Comparison of ENCODE assay signal across 8 cellular contexts in the genomic region with DNA sequence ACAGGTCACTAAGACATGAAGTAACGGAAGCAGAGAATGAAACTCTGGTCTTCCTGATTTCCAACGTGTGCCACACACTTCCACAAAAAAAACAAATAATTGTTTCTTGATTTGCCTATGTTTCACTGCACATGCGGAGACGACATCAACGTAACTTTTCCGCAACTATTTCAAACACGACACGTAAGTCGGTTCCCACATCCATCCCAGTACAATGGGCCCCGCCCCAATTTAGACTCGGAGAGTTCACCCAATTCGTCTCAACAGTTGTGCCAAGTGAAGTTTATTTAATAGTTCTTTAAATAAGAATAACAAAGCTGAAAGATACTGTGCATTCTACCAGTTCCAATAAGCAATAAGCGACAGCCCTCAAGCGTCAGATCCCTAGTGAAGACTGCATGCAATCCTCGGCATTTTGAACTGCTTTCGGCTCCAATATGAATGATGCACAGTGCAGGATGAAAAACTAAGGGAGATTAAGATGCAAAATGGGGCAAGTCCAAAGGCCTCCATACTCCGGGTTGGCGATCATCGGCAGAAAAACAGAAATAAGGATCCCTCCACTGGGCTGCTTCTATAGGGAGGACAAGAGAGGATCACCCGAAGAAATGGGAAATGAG. TPM values are rescaled to one million over a fixed set of nuclear protein-coding genes. Genes with fewer than 3 reads are reported as not detected.
DNase-seq lines count a peak whose midpoint lies in the region; ATAC-seq, FAIRE-seq and TF ChIP-seq lines count a peak whose summit lies in the region.

No MANE protein-coding gene starts in this region.

- H3K4me1 ChIP-seq in adrenal gland (replicated peaks in 1 of 2), result peaks cover 18 to 25% of the 10 kb centered on the region in 2 donors
- H3K4me1 ChIP-seq in small intestine (ENCODE audit: control insufficient read depth in 2 of 2, insufficient read depth in 1 of 2, low read depth in 1 of 2, low read length in 1 of 2), result peaks cover 2% of the 10 kb centered on the region in 2 donors

- H3K4me1 Mint-ChIP-seq in activated CD8-positive, alpha-beta memory T cell treated with anti-CD3 and anti-CD28 coated beads, Interleukin-2, amount 10 ng/mL, durations not matched to agents 7 days and 5 days, result peaks cover 30% of the 10 kb centered on the region

- H3K9me3 ChIP-seq in MG63, result no peaks in the 10 kb centered on the region
- H3K9me3 ChIP-seq in adrenal gland (replicated peaks in 1 of 3), result no peaks in the 10 kb centered on the region
- H3K9me3 ChIP-seq in iPS-18c (ENCODE audit: control insufficient read depth, insufficient read depth, low read length), result no peaks in the 10 kb centered on the region
- H3K9me3 ChIP-seq in small intestine (ENCODE audit: control insufficient read depth, low read depth), result no peaks in the 10 kb centered on the region

- no peak for FAIRE-seq in small intestine (lab: Jason Lieb, UNC)

- H3K4me3 ChIP-seq in MG63 (peak overlapping the region; percentile 67), adrenal gland (peak overlapping the region; percentile 77 to 95 (median 94)), iPS-18c (ENCODE audit: insufficient read depth, low read depth, low read length) (peak overlapping the region; percentile 99), small intestine (ENCODE audit: low read depth in 1 of 2, low read length in 2 of 2) (peak overlapping the region; percentile 89 to 93)

- no peak for ATAC-seq in activated CD8-positive, alpha-beta memory T cell treated with anti-CD3 and anti-CD28 coated beads, Interleukin-2, amount 10 ng/mL, durations not matched to agents 7 days and 5 days
- ATAC-seq in HG03280 (IDR thresholded peaks at IDR 0.05; ENCODE audit: unreplicated experiment) (no peak), HG03521 (IDR thresholded peaks at IDR 0.05; ENCODE audit: unreplicated experiment) (no peak)

- H3K9me3 Mint-ChIP-seq in activated CD8-positive, alpha-beta memory T cell treated with anti-CD3 and anti-CD28 coated beads, Interleukin-2, amount 10 ng/mL, durations not matched to agents 7 days and 5 days (ENCODE audit: low read depth), result no peaks in the 10 kb centered on the region

- WGBS in adrenal gland, 4 donors, result 0% methylated on average over 20 of the region's 20 CpGs
- WGBS in small intestine, 3 donors, result 0 to 1% (median 0%) methylated on average over 20 of the region's 20 CpGs

- H3K36me3 Mint-ChIP-seq in activated CD8-positive, alpha-beta memory T cell treated with anti-CD3 and anti-CD28 coated beads, Interleukin-2, amount 10 ng/mL, durations not matched to agents 7 days and 5 days, result peaks cover 43% of the 10 kb centered on the region

- no peak for DNase-seq in activated CD8-positive, alpha-beta memory T cell treated with anti-CD3 and anti-CD28 coated beads, Interleukin-2, amount 10 ng/mL, durations not matched to agents 7 days and 5 days
- no peak for DNase-seq in activated CD8-positive, alpha-beta memory T cell treated with anti-CD3 and anti-CD28 coated beads, Interleukin-2, amount 50 U/mL, for 48 hours
- peak; percentile 12 for DNase-seq in MG63
- peak in 5 of 7 donors; percentile 29 to 66 (median 40) for DNase-seq in adrenal gland
- DNase-seq in small intestine, result peak; percentile 21

- CTCF ChIA-PET in activated CD8-positive, alpha-beta memory T cell treated with anti-CD3 and anti-CD28 coated beads, Interleukin-2, amount 10 ng/mL, durations not matched to agents 7 days and 5 days (lab: Charles Lee), result no interaction called here

- no peaks in the 10 kb centered on the region for H3K27me3 Mint-ChIP-seq in activated CD8-positive, alpha-beta memory T cell treated with anti-CD3 and anti-CD28 coated beads, Interleukin-2, amount 10 ng/mL, durations not matched to agents 7 days and 5 days

- H3K27ac Mint-ChIP-seq in activated CD8-positive, alpha-beta memory T cell treated with anti-CD3 and anti-CD28 coated beads, Interleukin-2, amount 10 ng/mL, durations not matched to agents 7 days and 5 days, result peak overlapping the region; percentile 99

- TF ChIP-seq POLR2A in adrenal gland (IDR thresholded peaks at IDR 0.05), result no peak

- peak overlapping the region; percentile 87 to 100 (median 97) for H3K27ac ChIP-seq in adrenal gland
- peak overlapping the region; percentile 80 to 100 for H3K27ac ChIP-seq in small intestine (ENCODE audit: low read depth in 1 of 2, low read length in 1 of 2)

- H3K36me3 ChIP-seq in MG63 (peaks cover 50% of the 10 kb centered on the region), adrenal gland (replicated peaks in 1 of 2) (peaks cover 0 to 23% of the 10 kb centered on the region in 2 donors), small intestine (ENCODE audit: control insufficient read depth in 2 of 2, insufficient read depth in 2 of 2, low read length in 2 of 2) (peaks cover 3% of the 10 kb centered on the region in 2 donors)

- no peaks in the 10 kb centered on the region for H3K27me3 ChIP-seq in MG63
- no peaks in the 10 kb centered on the region for H3K27me3 ChIP-seq in adrenal gland
- H3K27me3 ChIP-seq in small intestine (ENCODE audit: control insufficient read depth in 2 of 2, insufficient read depth in 2 of 2, low read length in 2 of 2), result no peaks in the 10 kb centered on the region

- no peak for TF ChIP-seq CTCF in adrenal gland (IDR thresholded peaks at IDR 0.05)

- peak overlapping the region; percentile 100 for H3K4me3 Mint-ChIP-seq in activated CD8-positive, alpha-beta memory T cell treated with anti-CD3 and anti-CD28 coated beads, Interleukin-2, amount 10 ng/mL, durations not matched to agents 7 days and 5 days

- intact Hi-C loops in adrenal gland (cut with DNase I), result no loop called here

RNA-seq across cellular contexts. Expression of a gene that starts 0.7 kb away (rescaled TPM):
- total RNA-seq in activated CD8-positive, alpha-beta memory T cell treated with anti-CD3 and anti-CD28 coated beads, Interleukin-2, amount 10 ng/mL, durations not matched to agents 7 days and 5 days, result 100 to 1,000 TPM; 170 to 245 TPM
- total RNA-seq in MG63 (2014; rRNA removed; shearing (Covaris generic); ENCODE audit: low replicate concordance), result 385 and 431 TPM in 2 replicates
- 100 to 1,000 TPM in 4 of 8 donors, 10 to 100 TPM in 4; 71.9 to 167 (median 106) TPM for total RNA-seq in adrenal gland
- polyA plus RNA-seq in adrenal gland (100 to 1,000 TPM in 1 of 3 donors, 10 to 100 TPM in 2; 28.5 to 169 (median 32.7) TPM), small intestine (100 to 1,000 TPM in 1 of 3 donors, 10 to 100 TPM in 2; 36.9 to 115 (median 37.0) TPM)

RNA-seq across cellular contexts. Expression of a gene that starts 17.7 kb away (rescaled TPM):
- total RNA-seq in activated CD8-positive, alpha-beta memory T cell treated with anti-CD3 and anti-CD28 coated beads, Interleukin-2, amount 10 ng/mL, durations not matched to agents 7 days and 5 days, result 10 to 100 TPM; 27.4 to 33.0 TPM
- total RNA-seq in MG63 (2014; rRNA removed; shearing (Covaris generic); ENCODE audit: low replicate concordance), result 24.8 and 210 TPM in 2 replicates
- 10 to 100 TPM; 42.0 to 89.9 (median 54.1) TPM for total RNA-seq in adrenal gland
- polyA plus RNA-seq in adrenal gland (10 to 100 TPM; 35.5 to 58.9 (median 57.7) TPM), small intestine (10 to 100 TPM; 29.1 to 45.4 (median 40.0) TPM)

RNA-seq across cellular contexts. Expression of a gene that starts 33.9 kb away (rescaled TPM):
- 1 to 10 TPM; 4.8 TPM for total RNA-seq in activated CD8-positive, alpha-beta memory T cell treated with anti-CD3 and anti-CD28 coated beads, Interleukin-2, amount 10 ng/mL, durations not matched to agents 7 days and 5 days
- total RNA-seq in MG63 (2014; rRNA removed; shearing (Covaris generic); ENCODE audit: low replicate concordance), result 0.89 and 7.2 TPM in 2 replicates
- total RNA-seq in adrenal gland, result 1 to 10 TPM in 7 of 8 donors, under 1 TPM in 1; 0.87 to 2.6 (median 1.5) TPM
- polyA plus RNA-seq in adrenal gland, result 1 to 10 TPM; 1.5 to 3.1 (median 2.2) TPM
- under 1 TPM; 0.22 to 0.95 (median 0.54) TPM for polyA plus RNA-seq in small intestine

Comparison
In these comparisons a context has a peak if more than half of its experiments do, and no peak if none do; other contexts are left out.
1. DNase-seq: peak in MG63 (single experiment), adrenal gland (5 of 7) and small intestine (single experiment); none in activated CD8-positive, alpha-beta memory T cell treated with anti-CD3 and anti-CD28 coated beads, Interleukin-2, amount 10 ng/mL, durations not matched to agents 7 days and 5 days (single experiment) and activated CD8-positive, alpha-beta memory T cell treated with anti-CD3 and anti-CD28 coated beads, Interleukin-2, amount 50 U/mL, for 48 hours (single experiment).
2. Peak in every context shown above with its lines, with median percentiles within 50 percentile points of each other: H3K4me3 ChIP-seq.